Comparison of ENCODE assay signal across 8 cellular contexts in the genomic region with DNA sequence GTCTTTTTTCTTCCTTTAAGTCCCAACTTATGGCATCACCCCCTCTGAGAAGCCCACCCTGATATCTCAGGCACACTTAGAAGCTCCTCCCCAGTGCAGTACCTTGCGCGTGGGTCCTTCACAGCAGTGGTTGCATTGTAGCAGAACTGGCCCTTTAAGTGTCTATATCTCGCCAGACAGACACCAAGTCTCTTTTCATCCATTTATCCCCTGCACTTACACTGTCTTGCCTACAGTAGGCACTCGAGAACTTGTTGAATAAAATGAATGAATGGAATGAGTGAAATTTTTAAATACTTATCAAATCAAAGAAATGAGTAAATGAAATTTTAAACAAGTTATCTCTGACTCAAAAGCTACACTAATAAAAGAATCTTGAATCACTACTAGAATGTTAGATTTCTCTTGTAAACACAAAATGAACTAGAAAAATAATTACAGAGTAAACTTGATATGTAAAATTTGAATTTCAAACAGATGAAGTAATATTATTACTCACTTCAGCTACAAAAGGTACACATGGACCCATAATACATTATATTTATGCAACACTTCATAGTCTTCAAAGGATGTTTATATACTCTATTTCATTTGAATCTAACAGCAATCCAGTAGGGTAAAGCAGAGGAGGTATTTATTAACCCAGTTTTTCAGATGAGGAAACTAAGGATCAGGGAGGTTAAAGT. TPM values are rescaled to one million over a fixed set of nuclear protein-coding genes. Genes with fewer than 3 reads are reported as not detected.
DNase-seq lines count a peak whose midpoint lies in the region; ATAC-seq and FAIRE-seq lines count a peak whose summit lies in the region.

No MANE protein-coding gene starts in this region.

- no peaks in the 10 kb centered on the region for H3K9me3 Mint-ChIP-seq in effector memory CD8-positive, alpha-beta T cell

- peak; percentile 80 for ATAC-seq in effector memory CD8-positive, alpha-beta T cell (replicated peaks)
- ATAC-seq in GM18498 (IDR thresholded peaks at IDR 0.05; ENCODE audit: unreplicated experiment) = no peak

- no peak overlapping the region for H3K4me3 ChIP-seq in small intestine (ENCODE audit: low read depth in 1 of 2, low read length in 2 of 2)
- no peak overlapping the region for H3K4me3 ChIP-seq in SJCRH30

- H3K9me3 ChIP-seq in small intestine (ENCODE audit: control insufficient read depth, low read depth) = no peaks in the 10 kb centered on the region
- 0 out of 2 replicates have a peak, but pooled peaks cover 7% of the 10 kb centered on the region for H3K9me3 ChIP-seq in SJCRH30 (replicated peaks)

- peak; percentile 36 for FAIRE-seq in small intestine (lab: Jason Lieb, UNC)

- peaks cover 2 to 3% of the 10 kb centered on the region in 2 donors for H3K4me1 Mint-ChIP-seq in effector memory CD8-positive, alpha-beta T cell (ENCODE audit: low read depth in 2 of 2)

- H3K27ac ChIP-seq in small intestine (ENCODE audit: low read depth in 1 of 2, low read length in 1 of 2) (no peak overlapping the region), SJCRH30 (no peak overlapping the region)

- no peak overlapping the region for H3K27ac Mint-ChIP-seq in effector memory CD8-positive, alpha-beta T cell

- DNase-seq in DMS 273 (lab: John Stamatoyannopoulos, UW; ENCODE audit: unreplicated experiment) (peak; percentile 48), DMS 273 treated with DMSO at 0.1 percent for 48 hours (lab: John Stamatoyannopoulos, UW) (no peak), M059J (ENCODE audit: low read depth) (peak; percentile 32), small intestine (peak; percentile 59), SJCRH30 (no peak), NCI-H345 treated with DMSO at 0.1 percent for 48 hours (lab: John Stamatoyannopoulos, UW; ENCODE audit: unreplicated experiment) (no peak)
- peak in 2 of 3 experiments; percentile 3 to 11 for DNase-seq in effector memory CD8-positive, alpha-beta T cell

- 21 to 44% (median 23%) methylated on average over 4 of the region's 4 CpGs for WGBS in small intestine, 3 donors

- H3K4me1 ChIP-seq in small intestine (ENCODE audit: control insufficient read depth in 2 of 2, insufficient read depth in 1 of 2, low read depth in 1 of 2, low read length in 1 of 2) (no peaks in the 10 kb centered on the region), SJCRH30 (peaks cover 5% of the 10 kb centered on the region; the same call in 1 of the 2 replicates)

- H3K27me3 ChIP-seq in small intestine (ENCODE audit: control insufficient read depth in 2 of 2, insufficient read depth in 2 of 2, low read length in 2 of 2) (no peaks in the 10 kb centered on the region), SJCRH30 (no peaks in the 10 kb centered on the region)

- H3K4me3 Mint-ChIP-seq in effector memory CD8-positive, alpha-beta T cell = no peak overlapping the region

- no peaks in the 10 kb centered on the region for H3K36me3 Mint-ChIP-seq in effector memory CD8-positive, alpha-beta T cell (ENCODE audit: insufficient read depth)

- H3K27me3 Mint-ChIP-seq in effector memory CD8-positive, alpha-beta T cell = peaks cover 0 to 8% of the 10 kb centered on the region in 2 donors

- no peaks in the 10 kb centered on the region for H3K36me3 ChIP-seq in small intestine (ENCODE audit: control insufficient read depth in 2 of 2, insufficient read depth in 2 of 2, low read length in 2 of 2)
- no peaks in the 10 kb centered on the region for H3K36me3 ChIP-seq in SJCRH30

RNA-seq across cellular contexts. Expression of gene MAN1A2, which starts 54.7 kb away (rescaled TPM):
- 15.3 and 20.9 TPM in 2 replicates for total RNA-seq in M059J (2014; rRNA removed; shearing (Covaris generic))
- polyA plus RNA-seq in small intestine = 10 to 100 TPM in 1 of 3 donors, 1 to 10 TPM in 2; 3.5 to 12.8 (median 3.6) TPM
- total RNA-seq in SJCRH30 (2014; rRNA removed; shearing (Covaris generic)) = 68.0 and 74.2 TPM in 2 replicates

Comparison
In these comparisons a context has a peak if more than half of its experiments do, and no peak if none do; other contexts are left out.
1. DNase-seq: peak in DMS 273 (single experiment), M059J (single experiment), effector memory CD8-positive, alpha-beta T cell (2 of 3) and small intestine (single experiment); none in DMS 273 treated with DMSO at 0.1 percent for 48 hours (single experiment), SJCRH30 (0 of 2) and NCI-H345 treated with DMSO at 0.1 percent for 48 hours (single experiment).